ENCODE assay signal across 22 cellular contexts in the genomic region with DNA sequence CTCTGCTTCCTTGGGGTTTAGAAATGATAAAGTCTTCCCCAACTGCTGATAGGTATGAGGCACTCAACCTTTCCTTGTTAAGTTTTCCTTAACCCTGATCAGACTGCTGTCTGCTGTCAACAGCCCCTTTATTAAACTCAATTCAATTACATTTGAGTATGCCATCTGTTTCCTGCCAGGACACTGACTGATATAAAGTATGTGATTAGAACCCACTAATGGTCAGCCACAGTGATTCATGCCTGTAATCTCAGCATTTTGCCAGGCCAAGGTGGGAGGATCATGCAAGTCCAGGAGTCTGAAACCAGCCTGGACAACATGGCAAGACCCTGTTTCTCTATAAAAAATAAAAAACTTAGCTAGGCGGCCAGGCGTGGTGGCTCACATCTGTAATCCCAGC. TPM values are rescaled to one million over a fixed set of nuclear protein-coding genes. Genes with fewer than 3 reads are reported as not detected.
DNase-seq lines count a peak whose midpoint lies in the region; TF ChIP-seq lines count a peak whose summit lies in the region.
"Had no signal": no experiment of that assay in that cellular context is flagged by ENCODE, and none has a peak within 500 bp of the region (broad histone marks: within the 10 kb centered on the region; RNA-seq: fewer than 3 reads in every experiment).

No MANE protein-coding gene starts in this region.

- peaks cover 59% of the 10 kb centered on the region for H4K20me1 ChIP-seq in SK-N-SH (ENCODE audit: insufficient read depth)

- TF ChIP-seq CTCF in SK-N-SH (IDR thresholded peaks at IDR 0.05) (no peak), type B pancreatic cell (conservative IDR thresholded peaks at IDR 0.05) (no peak), A673 (conservative IDR thresholded peaks at IDR 0.05; ENCODE audit: low read depth, low read length) (no peak)

- H3K4ac ChIP-seq in mesenchymal stem cell (ENCODE audit: low read depth in 1 of 2, low read length in 2 of 2): no peak overlapping the region

- H3K4me3 Mint-ChIP-seq in type B pancreatic cell: no peak overlapping the region
- H3K4me3 Mint-ChIP-seq: CD8-positive, alpha-beta memory T cell had no signal

- intact Hi-C loops in A673 (cut with micrococcal nuclease; ENCODE audit: unreplicated experiment): no loop called here

- H2AFZ ChIP-seq in SK-N-SH (ENCODE audit: low read depth) (no peak overlapping the region), mesenchymal stem cell (ENCODE audit: low read depth, low read length) (no peak overlapping the region)

- no peaks in the 10 kb centered on the region for H3K27me3 Mint-ChIP-seq in type B pancreatic cell
- H3K27me3 Mint-ChIP-seq: CD8-positive, alpha-beta memory T cell had no signal

- 0 out of 4 replicates have a peak overlapping the region, but pooled peaks of 1 of the 2 experiments have one; percentile 2 for H3K27ac ChIP-seq in SK-N-SH (ENCODE audit: low read depth in 2 of 2, low read length in 1 of 2)
- H3K27ac ChIP-seq in A673 (ENCODE audit: low read depth, low read length, poor library complexity, severe bottlenecking): no peak overlapping the region
- H3K27ac ChIP-seq in mesenchymal stem cell (ENCODE audit: low read length, poor library complexity, severe bottlenecking): no peak overlapping the region
- H3K27ac ChIP-seq: A549, C4-2B had no signal

- H3K9me3 ChIP-seq in SK-N-SH: no peaks in the 10 kb centered on the region
- no peaks in the 10 kb centered on the region for H3K9me3 ChIP-seq in A673 (ENCODE audit: low read depth, low read length, poor library complexity, severe bottlenecking)
- no peaks in the 10 kb centered on the region for H3K9me3 ChIP-seq in mesenchymal stem cell (ENCODE audit: control insufficient read depth, low read length)
- H3K9me3 ChIP-seq: A549 had no signal

- H3K4me3 ChIP-seq in SK-N-SH (ENCODE audit: low read depth in 2 of 2, low read length in 1 of 2): no peak overlapping the region
- H3K4me3 ChIP-seq in A673 (ENCODE audit: low read depth, low read length, poor library complexity, severe bottlenecking): no peak overlapping the region
- no peak overlapping the region for H3K4me3 ChIP-seq in mesenchymal stem cell (ENCODE audit: insufficient read depth in 1 of 2, low read depth in 1 of 2, low read length in 2 of 2)
- H3K4me3 ChIP-seq: A549 had no signal

- H3F3A ChIP-seq in SK-N-SH (replicated peaks; ENCODE audit: insufficient read depth): peaks cover 14% of the 10 kb centered on the region

- no peak overlapping the region for H3K23ac ChIP-seq in mesenchymal stem cell (ENCODE audit: low read length in 2 of 2)

- no peak overlapping the region for H2AK5ac ChIP-seq in mesenchymal stem cell (ENCODE audit: low read length, severe bottlenecking)

- no peak overlapping the region for H4K8ac ChIP-seq in mesenchymal stem cell (ENCODE audit: low read length)

- peaks cover 99% of the 10 kb centered on the region for H3K79me2 ChIP-seq in SK-N-SH (ENCODE audit: insufficient read depth)

- peak; percentile 57 for DNase-seq in LHCN-M2 (ENCODE audit: low read depth)
- DNase-seq in SK-N-SH: peak; percentile 55
- peak; percentile 39 for DNase-seq in dermis blood vessel endothelial cell
- DNase-seq in type B pancreatic cell (ENCODE audit: extremely low spot score, unreplicated experiment): peak; percentile 8
- no peak for DNase-seq in A673 (ENCODE audit: low spot score)
- DNase-seq in NCI-H2107 (lab: John Stamatoyannopoulos, UW): no peak
- DNase-seq in mesenchymal stem cell: no peak
- DNase-seq: CD8-positive, alpha-beta memory T cell; DMS 273 treated with DMSO at 0.1 percent for 48 hours; DMS79; IMR-90; KG1; NCI-H1048; NCI-H1417; NCI-H1694 treated with DMSO at 0.1 percent for 48 hours; NCI-H2081; NCI-H2171; NCI-H226; NCI-H510A; SIG-M5 had no signal

- WGBS in SK-N-SH (ENCODE audit: low lambda C conversion rate): 91% methylated on average over 2 of the region's 2 CpGs
- WGBS in mesenchymal stem cell: 95% methylated on average over 2 of the region's 2 CpGs

- no peaks in the 10 kb centered on the region for H3K9me3 Mint-ChIP-seq in type B pancreatic cell
- H3K9me3 Mint-ChIP-seq: CD8-positive, alpha-beta memory T cell had no signal

- H3K79me1 ChIP-seq in mesenchymal stem cell (replicated peaks; ENCODE audit: low read length, poor library complexity, severe bottlenecking): peaks cover 12% of the 10 kb centered on the region

- peak in 1 of 2 experiments; percentile 68; a peak in 2 of 4 replicates for TF ChIP-seq EP300 in SK-N-SH (IDR thresholded peaks at IDR 0.05; ENCODE audit: borderline replicate concordance in 1 of 2, low read depth in 1 of 2, low read length in 1 of 2)

- POLR2A ChIA-PET in SK-N-SH (lab: Yijun Ruan, JAX) (no interaction called here), A673 (lab: Charles Lee; ENCODE audit: low non-redundant PET) (no interaction called here)

- no peaks in the 10 kb centered on the region for H3K4me1 Mint-ChIP-seq in type B pancreatic cell (ENCODE audit: unreplicated experiment)

- TF ChIP-seq RAD21 in SK-N-SH (IDR thresholded peaks at IDR 0.05; ENCODE audit: low read length): no peak

- H2BK12ac ChIP-seq in mesenchymal stem cell (ENCODE audit: low read length in 2 of 2): no peak overlapping the region

- BruUV-seq in A673 (replicated peaks; lab: Mats Ljungman, UMichigan): no TSS peak

- H3K36me3 ChIP-seq in SK-N-SH (replicated peaks in 1 of 2; ENCODE audit: control insufficient read depth in 1 of 2, insufficient read depth in 2 of 2, low read length in 1 of 2): peaks cover 57 to 90% of the 10 kb centered on the region in 2 experiments
- H3K36me3 ChIP-seq in A673 (ENCODE audit: insufficient read depth, low read length, poor library complexity, severe bottlenecking): peaks cover 87% of the 10 kb centered on the region
- peaks cover 53 to 88% of the 10 kb centered on the region in 2 experiments for H3K36me3 ChIP-seq in mesenchymal stem cell (ENCODE audit: control insufficient read depth in 1 of 2, insufficient read depth in 2 of 2, low read depth in 1 of 2, low read length in 2 of 2)

- no peak overlapping the region for H2BK120ac ChIP-seq in mesenchymal stem cell (ENCODE audit: low read depth, low read length)

- H2BK5ac ChIP-seq in mesenchymal stem cell (ENCODE audit: low read depth, low read length, poor library complexity, severe bottlenecking): no peak overlapping the region

- H3K4me1 ChIP-seq in SK-N-SH (ENCODE audit: control insufficient read depth in 1 of 2, insufficient read depth in 2 of 2, low read depth in 1 of 2, low read length in 1 of 2) (no peaks in the 10 kb centered on the region), A673 (ENCODE audit: insufficient read depth, low read length, poor library complexity, severe bottlenecking) (no peaks in the 10 kb centered on the region), mesenchymal stem cell (ENCODE audit: control insufficient read depth, insufficient read depth, low read depth, low read length) (no peaks in the 10 kb centered on the region)
- H3K4me1 ChIP-seq: A549 had no signal

- CTCF ChIA-PET in SK-N-SH (lab: Yijun Ruan, JAX) (interaction anchor here (0.7 to 2.4 kb wide), 3 partner anchors 17 to 121 kb away, joined by 4 to 11 read pairs (median 8); no protein-coding TSS in a partner anchor), A673 (lab: Charles Lee) (no interaction called here)

- H3K27me3 ChIP-seq in SK-N-SH (ENCODE audit: insufficient read depth) (no peaks in the 10 kb centered on the region), A673 (replicated peaks; ENCODE audit: insufficient read depth, low read depth, low read length, poor library complexity) (no peaks in the 10 kb centered on the region), mesenchymal stem cell (ENCODE audit: control insufficient read depth in 1 of 2, insufficient read depth in 1 of 2, low read length in 2 of 2) (no peaks in the 10 kb centered on the region)

- H3K4me2 ChIP-seq in SK-N-SH: no peak overlapping the region
- no peak overlapping the region for H3K4me2 ChIP-seq in mesenchymal stem cell (ENCODE audit: low read length, poor library complexity, severe bottlenecking)
- H3K4me2 ChIP-seq: A549 had no signal

- H4K91ac ChIP-seq in mesenchymal stem cell (ENCODE audit: low read length): no peak overlapping the region

- no peaks in the 10 kb centered on the region for H3K9me2 ChIP-seq in SK-N-SH

- no peak overlapping the region for H3K18ac ChIP-seq in mesenchymal stem cell (ENCODE audit: low read depth in 1 of 2, low read length in 2 of 2)

- no peak overlapping the region for H3K9ac ChIP-seq in SK-N-SH
- no peak overlapping the region for H3K9ac ChIP-seq in mesenchymal stem cell (ENCODE audit: low read length)

- H3K36me3 Mint-ChIP-seq in type B pancreatic cell: peaks cover 41% of the 10 kb centered on the region

- no peak overlapping the region for H3K27ac Mint-ChIP-seq in type B pancreatic cell

- H2BK15ac ChIP-seq in mesenchymal stem cell (ENCODE audit: low read depth, poor library complexity, severe bottlenecking): no peak overlapping the region

- H3K14ac ChIP-seq in mesenchymal stem cell (ENCODE audit: low read length in 2 of 2): no peak overlapping the region

TF ChIP-seq in SK-N-SH, 30 proteins besides CTCF, POLR2A, EP300 and RAD21 (continues in another document):
- no peak; the same call in 1 of the 2 replicates for TF ChIP-seq POLR2AphosphoS5 (IDR thresholded peaks at IDR 0.05; ENCODE audit: low read depth, low read length)

RNA-seq across cellular contexts. Expression of gene BAZ1B, which starts 18.1 kb away (rescaled TPM):
- total RNA-seq in LHCN-M2 (2014; rRNA removed): 97.0 and 110 TPM in 2 replicates
- 41.5 TPM for polyA plus RNA-seq in LHCN-M2 (2012)
- 19.7 and 20.9 TPM in 2 replicates for polyA plus RNA-seq in SK-N-SH (2012; rRNA removed)
- polyA plus RNA-seq in SK-N-SH (2012; cell fraction: cytosol; rRNA removed): 27.7 and 28.8 TPM in 2 replicates
- polyA plus RNA-seq in SK-N-SH (2012; cell fraction: nucleus; rRNA removed): 22.7 and 29.4 TPM in 2 replicates
- 55.1 and 72.5 TPM in 2 replicates for total RNA-seq in dermis blood vessel endothelial cell
- 68.0 and 86.8 TPM in 2 replicates for total RNA-seq in type B pancreatic cell (ENCODE audit: low replicate concordance)
- total RNA-seq in A673 (2021): 122 and 127 TPM in 2 replicates
- 38.8 TPM for polyA plus RNA-seq in mesenchymal stem cell (2013, experiment 1 of 2)
- polyA plus RNA-seq in mesenchymal stem cell (2013, experiment 2 of 2): 37.5 TPM

RNA-seq across cellular contexts. Expression of gene BCL7B, which starts 53.5 kb away (rescaled TPM):
- total RNA-seq in LHCN-M2 (2014; rRNA removed): 67.7 and 71.0 TPM in 2 replicates
- polyA plus RNA-seq in LHCN-M2 (2012): 61.6 TPM
- 107 and 114 TPM in 2 replicates for polyA plus RNA-seq in SK-N-SH (2012; rRNA removed)
- 89.6 and 97.3 TPM in 2 replicates for polyA plus RNA-seq in SK-N-SH (2012; cell fraction: cytosol; rRNA removed)
- polyA plus RNA-seq in SK-N-SH (2012; cell fraction: nucleus; rRNA removed): 64.0 and 86.4 TPM in 2 replicates
- total RNA-seq in dermis blood vessel endothelial cell: 18.5 and 32.2 TPM in 2 replicates
- total RNA-seq in type B pancreatic cell (ENCODE audit: low replicate concordance): 32.8 and 37.7 TPM in 2 replicates
- 53.0 and 56.3 TPM in 2 replicates for total RNA-seq in A673 (2021)
- 57.6 TPM for polyA plus RNA-seq in mesenchymal stem cell (2013, experiment 1 of 2)
- polyA plus RNA-seq in mesenchymal stem cell (2013, experiment 2 of 2): 56.4 TPM

Comparison
In these comparisons a context has a peak if more than half of its experiments do, and no peak if none do; other contexts are left out.
1. DNase-seq: peak in LHCN-M2 (single experiment), SK-N-SH (single experiment), dermis blood vessel endothelial cell (single experiment) and type B pancreatic cell (single experiment); none in A673 (single experiment), NCI-H2107 (single experiment) and mesenchymal stem cell (single experiment).